Comparison of ENCODE assay signal across 17 cellular contexts in the genomic region with DNA sequence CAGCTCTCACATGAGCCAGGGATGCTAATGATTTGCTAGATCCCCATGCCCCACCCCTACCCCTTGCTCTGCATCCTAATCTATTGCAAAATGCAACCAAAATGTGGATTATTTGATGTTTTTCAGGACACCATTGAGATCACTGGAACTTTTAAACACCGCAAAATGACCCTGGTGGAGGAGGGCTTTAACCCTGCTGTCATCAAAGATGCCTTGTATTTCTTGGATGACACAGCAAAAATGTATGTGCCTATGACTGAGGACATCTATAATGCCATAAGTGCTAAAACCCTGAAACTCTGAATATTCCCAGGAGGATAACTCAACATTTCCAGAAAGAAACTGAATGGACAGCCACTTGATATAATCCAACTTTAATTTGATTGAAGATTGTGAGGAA. TPM values are rescaled to one million over a fixed set of nuclear protein-coding genes. Genes with fewer than 3 reads are reported as not detected.
A peak's percentile ranks its signal among the peaks of the same experiment; 100 is the strongest.
DNase-seq lines count a peak whose midpoint lies in the region; ATAC-seq and TF ChIP-seq lines count a peak whose summit lies in the region.
"Had no signal": no experiment of that assay in that cellular context is flagged by ENCODE, and none has a peak within 500 bp of the region (broad histone marks: within the 10 kb centered on the region; RNA-seq: fewer than 3 reads in every experiment).

No MANE protein-coding gene starts in this region.

- H3K9me3 ChIP-seq in IMR-90 (ENCODE audit: control insufficient read depth, insufficient read depth, low read length), result no peaks in the 10 kb centered on the region
- no peaks in the 10 kb centered on the region for H3K9me3 ChIP-seq in SK-N-SH
- H3K9me3 ChIP-seq: SJSA1 had no signal

- H3K4ac ChIP-seq in IMR-90 (ENCODE audit: low read depth, low read length), result no peak overlapping the region

- H3K9ac ChIP-seq in IMR-90 (ENCODE audit: low read depth, low read length) (no peak overlapping the region), SK-N-SH (no peak overlapping the region)

- H3K27ac Mint-ChIP-seq in neural crest cell (ENCODE audit: unreplicated experiment), result peak overlapping the region; percentile 83
- H3K27ac Mint-ChIP-seq: CD8-positive, alpha-beta memory T cell; H9 had no signal

- no peak overlapping the region for H3K14ac ChIP-seq in IMR-90 (replicated peaks; ENCODE audit: low read depth, low read length)

- no peak overlapping the region for H4K91ac ChIP-seq in IMR-90 (ENCODE audit: insufficient read depth, low read depth, low read length)

- no TSS peak for BruUV-seq in IMR-90 (replicated peaks; lab: Mats Ljungman, UMichigan)

- no peaks in the 10 kb centered on the region for H3K9me1 ChIP-seq in IMR-90 (ENCODE audit: insufficient read depth, low read length)

- H2BK15ac ChIP-seq in IMR-90 (ENCODE audit: low read depth, low read length), result no peak overlapping the region

- dilution Hi-C loops in IMR-90 (cut with HindIII; ENCODE audit: low sequenced_read_pairs, unreplicated experiment), result no loop called here

- no peak for TF ChIP-seq RAD21 in IMR-90 (IDR thresholded peaks at IDR 0.05; ENCODE audit: low read length)
- no peak for TF ChIP-seq RAD21 in SK-N-SH (IDR thresholded peaks at IDR 0.05; ENCODE audit: low read length)

- no peak overlapping the region for H2BK5ac ChIP-seq in IMR-90 (ENCODE audit: low read depth, low read length, poor library complexity, severe bottlenecking)

- no peak for TF ChIP-seq EP300 in SK-N-SH (IDR thresholded peaks at IDR 0.05; ENCODE audit: borderline replicate concordance in 1 of 2, low read depth in 1 of 2, low read length in 1 of 2)

- DNase-seq in IMR-90 (peak; percentile 22), brain microvascular endothelial cell (peak; percentile 38), fibroblast of villous mesenchyme (ENCODE audit: low read depth) (peak; percentile 32), neural crest cell (ENCODE audit: low read depth, low spot score) (no peak), SK-N-SH (no peak), middle frontal gyrus (ENCODE audit: extremely low spot score, low spot score) (no peak)
- no peak for DNase-seq in NK-92 treated with Interleukin-12 subunit alpha and Interleukin-12 subunit beta, amount 100 ng/mL, for 24 hours (lab: John Stamatoyannopoulos, UW)
- DNase-seq: ACHN; C1 segment of cervical spinal cord; CD8-positive, alpha-beta memory T cell; H9; NCI-H1105; NCI-H1694; NCI-H510A treated with DMSO at 0.1 percent for 48 hours; NCI-H774; PC-3 had no signal

- H3K56ac ChIP-seq in IMR-90 (ENCODE audit: extremely low read depth, insufficient read depth, low read length), result no peak overlapping the region

- no peak overlapping the region for H2AK9ac ChIP-seq in IMR-90 (replicated peaks; ENCODE audit: low read depth, low read length, poor library complexity)

- H3K36me3 Mint-ChIP-seq in neural crest cell (ENCODE audit: low read depth), result no peaks in the 10 kb centered on the region

- no peaks in the 10 kb centered on the region for H3K27me3 Mint-ChIP-seq in neural crest cell (ENCODE audit: low read depth)
- H3K27me3 Mint-ChIP-seq: CD8-positive, alpha-beta memory T cell had no signal

- no peak overlapping the region for H2BK20ac ChIP-seq in IMR-90 (ENCODE audit: low read depth, low read length)

- H4K20me1 ChIP-seq in IMR-90 (ENCODE audit: insufficient read depth, low read length) (no peaks in the 10 kb centered on the region), SK-N-SH (ENCODE audit: insufficient read depth) (no peaks in the 10 kb centered on the region)

- H3K27ac ChIP-seq in IMR-90 (ENCODE audit: insufficient read depth, low read length) (no peak overlapping the region), brain microvascular endothelial cell (no peak overlapping the region), SK-N-SH (ENCODE audit: low read depth in 2 of 2, low read length in 1 of 2) (no peak overlapping the region)
- H3K27ac ChIP-seq: SJSA1 had no signal

- no peaks in the 10 kb centered on the region for H3K79me1 ChIP-seq in IMR-90 (ENCODE audit: low read depth in 1 of 2, low read length in 2 of 2)

- no peak overlapping the region for H2BK120ac ChIP-seq in IMR-90 (ENCODE audit: low read depth, low read length)

- CTCF ChIA-PET in IMR-90 (lab: Yijun Ruan, JAX) (no interaction called here), SK-N-SH (lab: Yijun Ruan, JAX) (no interaction called here)

- H3K18ac ChIP-seq in IMR-90 (ENCODE audit: low read depth, low read length), result no peak overlapping the region

- H3K4me1 ChIP-seq in IMR-90 (ENCODE audit: control insufficient read depth, insufficient read depth, low read length) (no peaks in the 10 kb centered on the region), SK-N-SH (ENCODE audit: control insufficient read depth in 1 of 2, insufficient read depth in 2 of 2, low read depth in 1 of 2, low read length in 1 of 2) (no peaks in the 10 kb centered on the region)
- H3K4me1 ChIP-seq: SJSA1 had no signal

- no peak overlapping the region for H4K8ac ChIP-seq in IMR-90 (ENCODE audit: low read depth in 2 of 2, low read length in 2 of 2)

- no peaks in the 10 kb centered on the region for H3K9me2 ChIP-seq in SK-N-SH

- H3K9me3 Mint-ChIP-seq in neural crest cell, result no peaks in the 10 kb centered on the region
- H3K9me3 Mint-ChIP-seq: CD8-positive, alpha-beta memory T cell; H9 had no signal

- H3K23ac ChIP-seq in IMR-90 (ENCODE audit: low read depth, low read length), result no peak overlapping the region

- no peak for TF ChIP-seq CTCF in IMR-90 (conservative IDR thresholded peaks at IDR 0.05; ENCODE audit: low read depth, low read length)
- TF ChIP-seq CTCF in brain microvascular endothelial cell (IDR thresholded peaks at IDR 0.05; ENCODE audit: low read depth, low read length, missing control alignments), result no peak
- TF ChIP-seq CTCF in fibroblast of villous mesenchyme (IDR thresholded peaks at IDR 0.05; ENCODE audit: insufficient read depth, low read depth, low read length), result no peak
- TF ChIP-seq CTCF in neural crest cell (conservative IDR thresholded peaks at IDR 0.05), result no peak
- no peak for TF ChIP-seq CTCF in SK-N-SH (IDR thresholded peaks at IDR 0.05)

- H3F3A ChIP-seq in SK-N-SH (replicated peaks; ENCODE audit: insufficient read depth), result no peaks in the 10 kb centered on the region

- 80% methylated on average over 1 of the region's 1 CpG; no CpG with 5 or more reads in 1 of the 2 experiments for WGBS in IMR-90 (ENCODE audit: extremely low coverage in 2 of 2, insufficient read length in 1 of 2), 2 experiments
- WGBS in SK-N-SH (ENCODE audit: low lambda C conversion rate), result 78% methylated on average over 1 of the region's 1 CpG

- H3K4me1 Mint-ChIP-seq in neural crest cell, result peaks cover 14% of the 10 kb centered on the region
- H3K4me1 Mint-ChIP-seq: CD8-positive, alpha-beta memory T cell had no signal

- H4K5ac ChIP-seq in IMR-90 (ENCODE audit: low read depth, low read length), result no peak overlapping the region

- H3K27me3 ChIP-seq in IMR-90 (ENCODE audit: control insufficient read depth, insufficient read depth, low read length), result no peaks in the 10 kb centered on the region
- no peaks in the 10 kb centered on the region for H3K27me3 ChIP-seq in brain microvascular endothelial cell (replicated peaks)
- H3K27me3 ChIP-seq in SK-N-SH (ENCODE audit: insufficient read depth), result no peaks in the 10 kb centered on the region
- H3K27me3 ChIP-seq: SJSA1 had no signal

- no peak; the same call in 1 of the 2 replicates for ATAC-seq in IMR-90 (ENCODE audit: low read depth)
- ATAC-seq: PC-3 had no signal

- H2AK5ac ChIP-seq in IMR-90 (ENCODE audit: low read depth, low read length), result no peak overlapping the region

- no peaks in the 10 kb centered on the region for H3K36me3 ChIP-seq in IMR-90 (ENCODE audit: control insufficient read depth, insufficient read depth, low read length)
- H3K36me3 ChIP-seq in brain microvascular endothelial cell (replicated peaks), result no peaks in the 10 kb centered on the region
- H3K36me3 ChIP-seq in SK-N-SH (replicated peaks in 1 of 2; ENCODE audit: control insufficient read depth in 1 of 2, insufficient read depth in 2 of 2, low read length in 1 of 2), result no peaks in the 10 kb centered on the region
- H3K36me3 ChIP-seq: SJSA1 had no signal

- no peaks in the 10 kb centered on the region for H3K79me2 ChIP-seq in SK-N-SH (ENCODE audit: insufficient read depth)

- no peak overlapping the region for H3K4me3 ChIP-seq in IMR-90 (ENCODE audit: insufficient read depth, low read depth, low read length)
- no peak overlapping the region for H3K4me3 ChIP-seq in brain microvascular endothelial cell (ENCODE audit: low read depth, low read length)
- no peak overlapping the region for H3K4me3 ChIP-seq in fibroblast of villous mesenchyme (ENCODE audit: low read depth, low read length)
- H3K4me3 ChIP-seq in SK-N-SH (ENCODE audit: low read depth in 2 of 2, low read length in 1 of 2), result no peak overlapping the region
- H3K4me3 ChIP-seq: SJSA1 had no signal

- in situ Hi-C loops in IMR-90 (cut with MboI; ENCODE audit: low sequenced_read_pairs) (no loop called here), brain microvascular endothelial cell (cut with HindIII; ENCODE audit: low pct_ligation_motif_present, low sequenced_read_pairs) (no loop called here)

- TF ChIP-seq POLR2A in IMR-90 (IDR thresholded peaks at IDR 0.05; ENCODE audit: low read depth, low read length), result no peak

- POLR2A ChIA-PET in IMR-90 (lab: Charles Lee; ENCODE audit: unreplicated experiment), result no interaction called here
- POLR2A ChIA-PET in SK-N-SH (lab: Yijun Ruan, JAX), result no interaction called here

- intact Hi-C loops in IMR-90 (cut with micrococcal nuclease), result loop anchor here (1.0 kb wide), 1 partner anchor 43 kb away; no protein-coding TSS in a partner anchor

- H3K4me2 ChIP-seq in IMR-90 (ENCODE audit: low read depth, low read length), result no peak overlapping the region
- H3K4me2 ChIP-seq in SK-N-SH, result no peak overlapping the region

- no peak overlapping the region for H3K4me3 Mint-ChIP-seq in neural crest cell
- H3K4me3 Mint-ChIP-seq: CD8-positive, alpha-beta memory T cell; H9 had no signal

- no peak overlapping the region for H2AFZ ChIP-seq in IMR-90 (replicated peaks; ENCODE audit: low read length, poor library complexity)
- H2AFZ ChIP-seq in SK-N-SH (ENCODE audit: low read depth), result no peak overlapping the region

RNA-seq across cellular contexts. Expression of a gene that starts 29.7 kb away (rescaled TPM):
- total RNA-seq in IMR-90 (2012; rRNA removed) (not detected in 2 replicates), fibroblast of villous mesenchyme (not detected in 2 replicates), neural crest cell (2.6 and 3.5 TPM in 2 replicates)
- polyA plus RNA-seq in IMR-90 (2012; rRNA removed) (not detected in 2 replicates), SK-N-SH (2012; rRNA removed) (not detected in 2 replicates)
- polyA plus RNA-seq in IMR-90 (2012; cell fraction: cytosol; rRNA removed), result not detected in 2 replicates
- 0.03 and 0.11 TPM in 2 replicates for polyA plus RNA-seq in IMR-90 (2012; cell fraction: nucleus; rRNA removed; ENCODE audit: low replicate concordance)
- not detected in 2 replicates for polyA plus RNA-seq in SK-N-SH (2012; cell fraction: cytosol; rRNA removed)
- not detected in 2 replicates for polyA plus RNA-seq in SK-N-SH (2012; cell fraction: nucleus; rRNA removed)
- total RNA-seq: H9, PC-3, SJSA1 had no signal
- polyA plus RNA-seq: CD8-positive, alpha-beta memory T cell had no signal

RNA-seq across cellular contexts. Expression of a gene that starts 53.8 kb away (rescaled TPM):
- under 0.01 TPM in 1 of 2 replicates, not detected in the other for total RNA-seq in IMR-90 (2012; rRNA removed)
- not detected in 2 replicates for polyA plus RNA-seq in IMR-90 (2012; rRNA removed)
- polyA plus RNA-seq in IMR-90 (2012; cell fraction: cytosol; rRNA removed), result 0.03 TPM in 1 of 2 replicates, not detected in the other
- not detected in 2 replicates for polyA plus RNA-seq in IMR-90 (2012; cell fraction: nucleus; rRNA removed; ENCODE audit: low replicate concordance)
- total RNA-seq in fibroblast of villous mesenchyme, result under 0.01 TPM in 2 replicates
- total RNA-seq in neural crest cell, result 0.86 and 0.91 TPM in 2 replicates
- 0.49 and 0.65 TPM in 2 replicates for polyA plus RNA-seq in SK-N-SH (2012; rRNA removed)
- 0.35 and 0.42 TPM in 2 replicates for polyA plus RNA-seq in SK-N-SH (2012; cell fraction: cytosol; rRNA removed)
- 0.18 and 0.57 TPM in 2 replicates for polyA plus RNA-seq in SK-N-SH (2012; cell fraction: nucleus; rRNA removed)

Comparison
In these comparisons a context has a peak if more than half of its experiments do, and no peak if none do; other contexts are left out.
1. DNase-seq: peak in IMR-90 (single experiment), brain microvascular endothelial cell (single experiment) and fibroblast of villous mesenchyme (single experiment); none in neural crest cell (single experiment), SK-N-SH (single experiment), middle frontal gyrus (single experiment) and NK-92 treated with Interleukin-12 subunit alpha and Interleukin-12 subunit beta, amount 100 ng/mL, for 24 hours (single experiment).